8 cellular contexts compared by ENCODE assay signal in the genomic region with DNA sequence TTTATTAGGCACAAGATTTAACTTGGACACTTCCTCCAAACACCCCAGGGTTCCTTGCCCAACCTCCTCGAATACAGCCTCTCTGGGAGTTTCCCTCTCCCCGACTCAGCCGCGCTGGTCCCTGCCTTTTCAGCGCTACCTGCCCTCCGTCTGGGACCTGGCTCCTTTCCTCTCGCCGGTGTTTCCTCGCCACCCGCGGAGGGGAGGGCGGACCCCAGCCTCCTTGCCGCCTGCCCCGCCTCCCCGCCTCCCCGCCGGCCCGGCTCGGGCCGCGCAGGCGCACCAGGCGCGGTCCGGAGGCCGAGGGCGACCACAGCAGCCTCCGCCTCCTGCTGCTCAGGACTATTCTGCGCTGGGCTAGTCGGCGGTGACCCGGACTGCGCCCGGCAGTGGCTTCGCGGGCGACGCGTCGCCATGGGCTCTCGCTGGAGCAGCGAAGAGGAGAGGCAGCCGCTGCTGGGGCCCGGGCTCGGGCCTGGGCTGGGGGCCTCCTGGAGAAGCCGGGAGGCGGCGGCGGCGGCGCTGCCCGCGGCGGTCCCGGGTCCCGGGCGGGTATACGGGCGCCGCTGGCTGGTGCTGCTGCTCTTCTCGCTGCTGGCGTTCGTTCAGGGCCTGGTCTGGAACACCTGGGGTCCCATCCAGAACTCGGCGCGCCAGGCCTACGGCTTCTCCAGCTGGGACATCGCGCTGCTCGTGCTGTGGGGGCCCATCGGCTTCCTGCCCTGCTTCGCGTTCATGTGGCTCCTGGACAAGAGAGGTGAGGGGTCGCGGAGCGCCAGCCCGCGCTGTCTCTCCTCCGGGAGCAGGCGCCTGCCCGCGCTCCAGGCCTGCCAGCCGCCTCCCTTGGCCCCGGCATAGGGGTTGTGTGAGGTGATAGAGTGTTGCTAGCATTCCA. TPM values are rescaled to one million over a fixed set of nuclear protein-coding genes. Genes with fewer than 3 reads are reported as not detected.
DNase-seq lines count a peak whose midpoint lies in the region; ATAC-seq and TF ChIP-seq lines count a peak whose summit lies in the region.

A gene with protein sequence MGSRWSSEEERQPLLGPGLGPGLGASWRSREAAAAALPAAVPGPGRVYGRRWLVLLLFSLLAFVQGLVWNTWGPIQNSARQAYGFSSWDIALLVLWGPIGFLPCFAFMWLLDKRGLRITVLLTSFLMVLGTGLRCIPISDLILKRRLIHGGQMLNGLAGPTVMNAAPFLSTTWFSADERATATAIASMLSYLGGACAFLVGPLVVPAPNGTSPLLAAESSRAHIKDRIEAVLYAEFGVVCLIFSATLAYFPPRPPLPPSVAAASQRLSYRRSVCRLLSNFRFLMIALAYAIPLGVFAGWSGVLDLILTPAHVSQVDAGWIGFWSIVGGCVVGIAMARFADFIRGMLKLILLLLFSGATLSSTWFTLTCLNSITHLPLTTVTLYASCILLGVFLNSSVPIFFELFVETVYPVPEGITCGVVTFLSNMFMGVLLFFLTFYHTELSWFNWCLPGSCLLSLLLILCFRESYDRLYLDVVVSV (plus strand): TSS at position 291 of the 895 bp plus-strand sequence. CDS start 124 bp downstream, at position 415.

- no peaks in the 10 kb centered on the region for H3K9me3 Mint-ChIP-seq in activated CD4-positive, alpha-beta memory T cell treated with anti-CD3 and anti-CD28 coated beads for 36 hours
- no peaks in the 10 kb centered on the region for H3K9me3 Mint-ChIP-seq in endothelial cell (ENCODE audit: unreplicated experiment)

- no peaks in the 10 kb centered on the region for H3K27me3 Mint-ChIP-seq in activated CD4-positive, alpha-beta memory T cell treated with anti-CD3 and anti-CD28 coated beads for 36 hours
- peaks cover 4% of the 10 kb centered on the region for H3K27me3 Mint-ChIP-seq in endothelial cell (ENCODE audit: unreplicated experiment)

- H3K9me3 ChIP-seq in mucosa of rectum (ENCODE audit: control insufficient read depth in 2 of 2, low read length in 2 of 2) = no peaks in the 10 kb centered on the region

- peak within 1 kb of the TSS; percentile 85 for H3K4me3 Mint-ChIP-seq in activated CD4-positive, alpha-beta memory T cell treated with anti-CD3 and anti-CD28 coated beads for 36 hours
- H3K4me3 Mint-ChIP-seq in endothelial cell (ENCODE audit: unreplicated experiment) = peak within 1 kb of the TSS; percentile 94

- H3K27ac Mint-ChIP-seq in activated CD4-positive, alpha-beta memory T cell treated with anti-CD3 and anti-CD28 coated beads for 36 hours = peak within 1 kb of the TSS; percentile 82
- H3K27ac Mint-ChIP-seq in endothelial cell (ENCODE audit: unreplicated experiment) = peak within 1 kb of the TSS; percentile 98

- no peaks in the 10 kb centered on the region for H3K27me3 ChIP-seq in mucosa of rectum (ENCODE audit: control insufficient read depth in 2 of 2, insufficient read depth in 2 of 2, low read length in 2 of 2)

- no peaks in the 10 kb centered on the region for H3K36me3 ChIP-seq in mucosa of rectum (ENCODE audit: control insufficient read depth in 2 of 2, insufficient read depth in 2 of 2, low read length in 2 of 2)

- peak within 1 kb of the TSS; percentile 90 to 92 for H3K27ac ChIP-seq in mucosa of rectum (ENCODE audit: low read depth in 2 of 2, low read length in 2 of 2)

- peaks cover 5 to 16% of the 10 kb centered on the region in 2 donors for H3K4me1 ChIP-seq in mucosa of rectum (ENCODE audit: control insufficient read depth in 2 of 2, insufficient read depth in 2 of 2, low read length in 2 of 2)

- CTCF ChIA-PET in activated CD4-positive, alpha-beta memory T cell treated with anti-CD3 and anti-CD28 coated beads for 36 hours (lab: Charles Lee) = interaction anchor here (0.7 kb wide), 1 partner anchor 234 kb away, joined by 3 read pairs; no protein-coding TSS in a partner anchor

- POLR2A ChIA-PET in activated CD4-positive, alpha-beta memory T cell treated with anti-CD3 and anti-CD28 coated beads for 36 hours (lab: Charles Lee) = interaction anchor here (1.4 kb wide), 1 partner anchor 411 kb away, joined by 3 read pairs; the partner anchor contains the start of gene FAM162A

- intact Hi-C loops in activated CD4-positive, alpha-beta memory T cell treated with anti-CD3 and anti-CD28 coated beads for 36 hours (cut with micrococcal nuclease) = loop anchor here (5.0 to 10.0 kb wide), 6 partner anchors 233 to 790 kb away; partner anchors contain the start of genes DTX3L, FAM162A, HACD2 and MIX23

- H3K4me1 Mint-ChIP-seq in activated CD4-positive, alpha-beta memory T cell treated with anti-CD3 and anti-CD28 coated beads for 36 hours (ENCODE audit: low read depth) = peaks cover 22% of the 10 kb centered on the region
- peaks cover 11% of the 10 kb centered on the region for H3K4me1 Mint-ChIP-seq in endothelial cell (ENCODE audit: unreplicated experiment)

- H3K4me3 ChIP-seq in mucosa of rectum (ENCODE audit: low read length in 2 of 2) = peak within 1 kb of the TSS; percentile 87 to 94

- ATAC-seq in GM19438 (IDR thresholded peaks at IDR 0.05; ENCODE audit: low read depth, unreplicated experiment) (peak; percentile 60), HG03575 (IDR thresholded peaks at IDR 0.05; ENCODE audit: extremely low read depth, insufficient number of reproducible peaks, low FRiP score, unreplicated experiment) (peak; percentile 35)

- no peaks in the 10 kb centered on the region for H3K36me3 Mint-ChIP-seq in activated CD4-positive, alpha-beta memory T cell treated with anti-CD3 and anti-CD28 coated beads for 36 hours
- H3K36me3 Mint-ChIP-seq in endothelial cell (ENCODE audit: low read depth, unreplicated experiment) = no peaks in the 10 kb centered on the region

- peak within 1 kb of the TSS; percentile 86 to 92 for H3K9ac ChIP-seq in mucosa of rectum (ENCODE audit: low read depth in 1 of 2, low read length in 2 of 2)

- TF ChIP-seq CTCF in endothelial cell (IDR thresholded peaks at IDR 0.05; ENCODE audit: unreplicated experiment) = no peak

- DNase-seq in AG20443 (ENCODE audit: low spot score) = peak; percentile 97
- peak; percentile 75 for DNase-seq in activated CD4-positive, alpha-beta memory T cell treated with anti-CD3 and anti-CD28 coated beads for 36 hours
- DNase-seq in endothelial cell (ENCODE audit: low spot score) = peak; percentile 86
- peak; percentile 40 to 44 for DNase-seq in stimulated activated CD8-positive, alpha-beta memory T cell treated with anti-CD3 and anti-CD28 coated beads, Interleukin-7, amount 100 ng/mL, for 1 hour (ENCODE audit: low read depth in 2 of 2)
- no peak for DNase-seq in NCI-H446 (lab: John Stamatoyannopoulos, UW)

RNA-seq across cellular contexts. Expression of the gene that starts here (rescaled TPM):
- total RNA-seq in activated CD4-positive, alpha-beta memory T cell treated with anti-CD3 and anti-CD28 coated beads for 36 hours = 1 to 10 TPM; 2.3 to 2.7 TPM
- total RNA-seq in endothelial cell (ENCODE audit: unreplicated experiment) = 10.2 TPM

Comparison
In these comparisons a context has a peak if more than half of its experiments do, and no peak if none do; other contexts are left out.
1. DNase-seq: peak in AG20443 (single experiment), activated CD4-positive, alpha-beta memory T cell treated with anti-CD3 and anti-CD28 coated beads for 36 hours (single experiment), endothelial cell (single experiment) and stimulated activated CD8-positive, alpha-beta memory T cell treated with anti-CD3 and anti-CD28 coated beads, Interleukin-7, amount 100 ng/mL, for 1 hour (2 of 2); none in NCI-H446 (0 of 2).